29 cellular contexts compared by ENCODE assay signal in genomic region chr9:70425192-70425591, GRCh38.
"Had no signal": no experiment of that assay in that cellular context is flagged by ENCODE, and none has a peak within 500 bp of the region (broad histone marks: within the 10 kb centered on the region; RNA-seq: fewer than 3 reads in every experiment).

No MANE protein-coding gene starts in this region.

- H3K9me3 Mint-ChIP-seq: dendritic cell treated with granulocyte-macrophage colony-stimulating factor and Interleukin-4, amounts not matched to agents 40 ng/mL and 50 ng/mL, for 4 days; endodermal cell; naive thymus-derived CD8-positive, alpha-beta T cell; nephron progenitor cell had no signal

- H3K27ac Mint-ChIP-seq: dendritic cell treated with granulocyte-macrophage colony-stimulating factor and Interleukin-4, amounts not matched to agents 40 ng/mL and 50 ng/mL, for 4 days; endodermal cell; nephron progenitor cell; progenitor cell of endocrine pancreas had no signal

- H3K9me3 ChIP-seq: colonic mucosa, gastrocnemius medialis, heart right ventricle, left lung, neutrophil, stomach, thyroid gland had no signal

- H3K27me3 ChIP-seq: colonic mucosa, gastrocnemius medialis, heart right ventricle, left lung, stomach, thyroid gland had no signal

- H3K27me3 Mint-ChIP-seq: naive thymus-derived CD8-positive, alpha-beta T cell had no signal

- H3K9ac ChIP-seq: parathyroid adenoma had no signal

- H3K36me3 ChIP-seq: colonic mucosa, gastrocnemius medialis, heart right ventricle, left lung, neutrophil, stomach, thyroid gland had no signal

- DNase-seq: colonic mucosa; effector CD8-positive, alpha-beta T cell; endodermal cell; foreskin fibroblast; gastrocnemius medialis; heart right ventricle; hippocampal formation; left cardiac atrium; left lung; mesendoderm; midbrain; naive thymus-derived CD8-positive, alpha-beta T cell; nephron progenitor cell; stimulated activated CD4-positive, alpha-beta T cell treated with anti-CD3 and anti-CD28 coated beads, Interleukin-12 subunit alpha, Interleukin-12 subunit beta, amount 100 ng/mL, for 4 hours; stimulated activated CD4-positive, alpha-beta T cell treated with anti-CD3 and anti-CD28 coated beads, Interleukin-1b, Interleukin-23, amount 100 ng/mL, for 48 hours; stimulated activated CD4-positive, alpha-beta T cell treated with anti-CD3 and anti-CD28 coated beads, Interleukin-4, amount 100 ng/mL, for 1 hour; stimulated activated CD8-positive, alpha-beta memory T cell treated with anti-CD3 and anti-CD28 coated beads, Interleukin-4, amount 100 ng/mL, for 48 hours; stimulated activated naive CD4-positive, alpha-beta T cell; stomach; thyroid gland; trophoblast cell had no signal

- H3K4me2 ChIP-seq: smooth muscle cell had no signal

- ATAC-seq: esophagus mucosa; gastrocnemius medialis; heart right ventricle; left cardiac atrium; left lung; naive thymus-derived CD8-positive, alpha-beta T cell; sciatic nerve had no signal

- H3K27ac ChIP-seq: colonic mucosa, epithelial cell of prostate, heart right ventricle, left lung, neutrophil, parathyroid adenoma, stomach, thyroid gland had no signal

- H3K36me3 Mint-ChIP-seq: naive thymus-derived CD8-positive, alpha-beta T cell had no signal

- H2AFZ ChIP-seq: parathyroid adenoma had no signal

- H3K4me3 ChIP-seq: colonic mucosa, gastrocnemius medialis, heart right ventricle, left lung, smooth muscle cell, stomach, thyroid gland had no signal

- H3K4me3 Mint-ChIP-seq: dendritic cell treated with granulocyte-macrophage colony-stimulating factor and Interleukin-4, amounts not matched to agents 40 ng/mL and 50 ng/mL, for 4 days; endodermal cell; naive thymus-derived CD8-positive, alpha-beta T cell; nephron progenitor cell had no signal
